Comparison of ENCODE assay signal across 30 cellular contexts in the genomic region with DNA sequence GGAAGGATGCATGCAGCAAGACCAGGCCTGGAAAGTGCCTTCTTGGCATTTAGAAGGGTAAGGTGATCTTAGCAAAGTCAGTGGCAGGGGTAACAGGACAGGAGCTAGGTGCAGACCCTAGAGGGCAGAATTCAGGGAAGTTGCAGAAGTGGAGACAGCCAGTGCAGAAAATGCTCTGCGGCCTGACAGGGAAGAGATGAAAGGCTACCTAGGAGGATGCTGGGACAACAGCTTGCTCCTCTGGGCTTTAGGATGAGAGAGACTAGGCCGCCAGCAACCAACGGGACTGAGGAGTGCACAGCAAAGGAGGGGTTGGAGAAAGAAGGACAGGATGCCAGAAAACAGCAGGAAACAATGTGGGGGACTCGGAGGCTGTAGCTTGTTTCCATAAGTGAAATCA.
"Had no signal": no experiment of that assay in that cellular context is flagged by ENCODE, and none has a peak within 500 bp of the region (broad histone marks: within the 10 kb centered on the region; RNA-seq: fewer than 3 reads in every experiment).

No MANE protein-coding gene starts in this region.

- H3K9me3 Mint-ChIP-seq: activated T-helper 1 cell treated with anti-CD3 and anti-CD28 coated beads, Interleukin-12 subunit alpha, Interleukin-12 subunit beta, Interleukin-2, Interleukin-4 antibody, amounts not matched to agents 30 ng/mL and 10 ng/mL and 1 ng/mL, durations not matched to agents 14 hours and 24 hours and 36 hours; dendritic cell treated with granulocyte-macrophage colony-stimulating factor and Interleukin-4, amounts not matched to agents 40 ng/mL and 50 ng/mL, for 4 days; T-cell had no signal

- H3K4me1 ChIP-seq: right lobe of liver had no signal

- H3K4me3 Mint-ChIP-seq: activated CD4-positive, alpha-beta T cell treated with anti-CD3 and anti-CD28 coated beads for 36 hours; activated T-helper 1 cell treated with anti-CD3 and anti-CD28 coated beads, Interleukin-12 subunit alpha, Interleukin-12 subunit beta, Interleukin-2, Interleukin-4 antibody, amounts not matched to agents 30 ng/mL and 10 ng/mL and 1 ng/mL, durations not matched to agents 14 hours and 24 hours and 36 hours; dendritic cell treated with granulocyte-macrophage colony-stimulating factor and Interleukin-4, amounts not matched to agents 40 ng/mL and 50 ng/mL, for 4 days; nephron; stimulated activated memory B cell treated with anti-CD40 and anti-IgM and Interleukin-4, amounts not matched to agents 10 μg/mL and 1 μg/mL and 100 μg/mL, for 72 hours; stimulated activated naive CD8-positive, alpha-beta T cell treated with anti-CD3 and anti-CD28 coated beads, Interleukin-15, amount 100 ng/mL, for 72 hours; T-cell had no signal

- H3K36me3 Mint-ChIP-seq: T-cell had no signal

- H3K27ac Mint-ChIP-seq: activated CD4-positive, alpha-beta T cell treated with anti-CD3 and anti-CD28 coated beads for 36 hours; dendritic cell treated with granulocyte-macrophage colony-stimulating factor and Interleukin-4, amounts not matched to agents 40 ng/mL and 50 ng/mL, for 4 days; nephron; progenitor cell of endocrine pancreas; stimulated activated memory B cell treated with anti-CD40 and anti-IgM and Interleukin-4, amounts not matched to agents 10 μg/mL and 1 μg/mL and 100 μg/mL, for 72 hours; T-cell had no signal

- DNase-seq: activated CD4-positive, alpha-beta T cell treated with anti-CD3 and anti-CD28 coated beads for 36 hours; activated CD4-positive, CD25-positive, alpha-beta regulatory T cell; activated effector memory CD4-positive, alpha-beta T cell treated with anti-CD3 and anti-CD28 coated beads, Interleukin-2, amount 50 U/mL, for 16 hours; activated naive CD4-positive, alpha-beta T cell treated with anti-CD3 and anti-CD28 coated beads, Interleukin-2, amount 50 U/mL, for 16 hours; activated T-cell treated with anti-CD3 and anti-CD28 coated beads for 4 hours; amniotic stem cell; brain microvascular endothelial cell; caudate nucleus; effector CD4-positive, alpha-beta T cell; esophagus squamous epithelium; foreskin melanocyte; left ventricle myocardium inferior; mesendoderm; mucosa of descending colon; right lobe of liver; stimulated activated CD4-positive, alpha-beta T cell treated with anti-CD3 and anti-CD28 coated beads, Interleukin-12 subunit alpha, Interleukin-12 subunit beta, amount 100 ng/mL, for 4 hours; stimulated activated CD4-positive, alpha-beta T cell treated with anti-CD3 and anti-CD28 coated beads, Interleukin-4, amount 100 ng/mL, for 4 hours; stimulated activated CD8-positive, alpha-beta memory T cell treated with anti-CD3 and anti-CD28 coated beads, Interleukin-4, amount 100 ng/mL, for 48 hours; stimulated activated naive CD8-positive, alpha-beta T cell treated with anti-CD3 and anti-CD28 coated beads, Interleukin-15, amount 100 ng/mL, for 72 hours; substantia nigra; T-cell; upper lobe of left lung had no signal

- H3K27me3 Mint-ChIP-seq: dendritic cell treated with granulocyte-macrophage colony-stimulating factor and Interleukin-4, amounts not matched to agents 40 ng/mL and 50 ng/mL, for 4 days had no signal

- H3K27me3 ChIP-seq: esophagus squamous epithelium, right lobe of liver, upper lobe of left lung had no signal

- H3K36me3 ChIP-seq: brain microvascular endothelial cell, esophagus squamous epithelium, left ventricle myocardium inferior, neutrophil, right lobe of liver, upper lobe of left lung had no signal

- H3K9me3 ChIP-seq: esophagus squamous epithelium, left ventricle myocardium inferior, mucosa of descending colon, neutrophil, right lobe of liver, upper lobe of left lung had no signal

- H3K4me3 ChIP-seq: esophagus squamous epithelium, left ventricle myocardium inferior, lung, mucosa of descending colon, right lobe of liver, upper lobe of left lung had no signal

- H3K27ac ChIP-seq: brain microvascular endothelial cell, epithelial cell of prostate, esophagus squamous epithelium, left ventricle myocardium inferior, neutrophil, right lobe of liver, upper lobe of left lung had no signal
